19 cellular contexts compared by ENCODE assay signal in genomic region chr17:19756551-19756950, GRCh38. TPM values are rescaled to one million over a fixed set of nuclear protein-coding genes. Genes with fewer than 3 reads are reported as not detected.
"Had no signal": no experiment of that assay in that cellular context is flagged by ENCODE, and none has a peak within 500 bp of the region (broad histone marks: within the 10 kb centered on the region; RNA-seq: fewer than 3 reads in every experiment).

No MANE protein-coding gene starts in this region.

- H3K4me3 ChIP-seq: mucosa of descending colon, pancreas, tibial artery, uterus had no signal

- H3K36me3 Mint-ChIP-seq: naive thymus-derived CD4-positive, alpha-beta T cell had no signal

- H3K27me3 ChIP-seq: pancreas, tibial artery, uterus had no signal

- H3K9me3 ChIP-seq: mucosa of descending colon, pancreas, tibial artery, uterus had no signal

- H3K4me3 Mint-ChIP-seq: activated naive CD4-positive, alpha-beta T cell treated with anti-CD3 and anti-CD28 coated beads for 36 hours; naive thymus-derived CD4-positive, alpha-beta T cell had no signal

- H3K27ac ChIP-seq: pancreas, tibial artery, uterus, VCaP had no signal

- H3K4me1 ChIP-seq: pancreas, uterus had no signal

- H3K27ac Mint-ChIP-seq: activated naive CD4-positive, alpha-beta T cell treated with anti-CD3 and anti-CD28 coated beads for 36 hours; activated T-helper 2 cell treated with anti-CD3 and anti-CD28 coated beads, Interferon-gamma antibody, Interleukin-2, Interleukin-4, amounts not matched to agents 10 μg/mL and 5 μg/mL and 100 μg/mL, durations not matched to agents 14 hours and 24 hours and 36 hours; naive thymus-derived CD4-positive, alpha-beta T cell had no signal

- H3K9me3 Mint-ChIP-seq: activated naive CD4-positive, alpha-beta T cell treated with anti-CD3 and anti-CD28 coated beads for 36 hours; activated T-helper 2 cell treated with anti-CD3 and anti-CD28 coated beads, Interferon-gamma antibody, Interleukin-2, Interleukin-4, amounts not matched to agents 10 μg/mL and 5 μg/mL and 100 μg/mL, durations not matched to agents 14 hours and 24 hours and 36 hours; naive thymus-derived CD4-positive, alpha-beta T cell had no signal

- ATAC-seq: left colon; mucosa of descending colon; naive thymus-derived CD4-positive, alpha-beta T cell; pancreas; sciatic nerve had no signal

- DNase-seq: activated CD4-positive, alpha-beta T cell treated with anti-CD3 and anti-CD28 coated beads, Interleukin-2, amount 50 U/mL, for 48 hours; activated naive CD4-positive, alpha-beta T cell treated with anti-CD3 and anti-CD28 coated beads for 36 hours; central memory CD4-positive, alpha-beta T cell; cortex of kidney; effector CD8-positive, alpha-beta T cell; left colon; mammary epithelial cell; mucosa of descending colon; naive thymus-derived CD4-positive, alpha-beta T cell; stimulated activated CD4-positive, alpha-beta T cell treated with anti-CD3 and anti-CD28 coated beads, Interleukin-2, amount 100 ng/mL, for 24 hours; T-helper 9 cell; uterus had no signal

- H3K36me3 ChIP-seq: pancreas, tibial artery, uterus had no signal

RNA-seq across cellular contexts. Expression of gene ALDH3A1, which starts 8.5 kb away (rescaled TPM):
- total RNA-seq: activated naive CD4-positive, alpha-beta T cell treated with anti-CD3 and anti-CD28 coated beads for 36 hours; activated T-helper 2 cell treated with anti-CD3 and anti-CD28 coated beads, Interferon-gamma antibody, Interleukin-2, Interleukin-4, amounts not matched to agents 10 μg/mL and 5 μg/mL and 100 μg/mL, durations not matched to agents 14 hours and 24 hours and 36 hours had no signal
- polyA plus RNA-seq: naive thymus-derived CD4-positive, alpha-beta T cell had no signal

RNA-seq across cellular contexts. Expression of gene SLC47A2, which starts 40.2 kb away (rescaled TPM):
- total RNA-seq: activated naive CD4-positive, alpha-beta T cell treated with anti-CD3 and anti-CD28 coated beads for 36 hours; activated T-helper 2 cell treated with anti-CD3 and anti-CD28 coated beads, Interferon-gamma antibody, Interleukin-2, Interleukin-4, amounts not matched to agents 10 μg/mL and 5 μg/mL and 100 μg/mL, durations not matched to agents 14 hours and 24 hours and 36 hours; fibroblast of lung; naive thymus-derived CD4-positive, alpha-beta T cell; pancreas; sciatic nerve had no signal
- polyA plus RNA-seq: adipose tissue; fibroblast of lung; naive thymus-derived CD4-positive, alpha-beta T cell; pancreas had no signal
